In genomic region chr7:20229652-20230500, GRCh38 we compare ENCODE assay signal across 13 cellular contexts. TPM values are rescaled to one million over a fixed set of nuclear protein-coding genes. Genes with fewer than 3 reads are reported as not detected.
DNase-seq lines count a peak whose midpoint lies in the region; ATAC-seq and TF ChIP-seq lines count a peak whose summit lies in the region.
"Had no signal": no experiment of that assay in that cellular context is flagged by ENCODE, and none has a peak within 500 bp of the region (broad histone marks: within the 10 kb centered on the region; RNA-seq: fewer than 3 reads in every experiment).

No MANE protein-coding gene starts in this region.

- 45% methylated on average over 7 of the region's 7 CpGs for WGBS in right cardiac atrium

- DNase-seq in DMS53 (lab: John Stamatoyannopoulos, UW) (peak; percentile 50), DMS53 treated with DMSO at 0.1 percent for 48 hours (lab: John Stamatoyannopoulos, UW; ENCODE audit: unreplicated experiment) (no peak), amniotic epithelial cell (ENCODE audit: low read depth) (peak; percentile 87), right cardiac atrium (no peak), uterus (no peak), mesothelial cell of epicardium (ENCODE audit: low spot score in 2 of 2, unreplicated experiment in 2 of 2) (no peak), colonic mucosa (no peak)
- DNase-seq: caudate nucleus, NCI-H146 had no signal

- intact Hi-C loops in right cardiac atrium (cut with DNase I) = no loop called here
- intact Hi-C loops in uterus (cut with DNase I; ENCODE audit: low total_unique reads) = no loop called here
- intact Hi-C loops in colonic mucosa (cut with DNase I) = no loop called here

- H3K27me3 ChIP-seq in right cardiac atrium (ENCODE audit: control insufficient read depth, insufficient read depth) (no peaks in the 10 kb centered on the region), uterus (no peaks in the 10 kb centered on the region), colonic mucosa (no peaks in the 10 kb centered on the region)
- H3K27me3 ChIP-seq: SJSA1 had no signal

- no peak for TF ChIP-seq POLR2A in uterus (IDR thresholded peaks at IDR 0.05)

- no peaks in the 10 kb centered on the region for H3K36me3 Mint-ChIP-seq in mesothelial cell of epicardium

- H3K9me3 Mint-ChIP-seq in mesothelial cell of epicardium = no peaks in the 10 kb centered on the region

- no peak for TF ChIP-seq CTCF in uterus (IDR thresholded peaks at IDR 0.05)
- TF ChIP-seq CTCF in mesothelial cell of epicardium (IDR thresholded peaks at IDR 0.05; ENCODE audit: unreplicated experiment) = no peak
- no peak for TF ChIP-seq CTCF in colonic mucosa (IDR thresholded peaks at IDR 0.05)

- H3K4me3 ChIP-seq in right cardiac atrium (ENCODE audit: low read length) (no peak overlapping the region), uterus (no peak overlapping the region), colonic mucosa (no peak overlapping the region)
- H3K4me3 ChIP-seq: SJSA1 had no signal

- H3K4me1 ChIP-seq in right cardiac atrium (ENCODE audit: control insufficient read depth, insufficient read depth, low read length) (no peaks in the 10 kb centered on the region), uterus (no peaks in the 10 kb centered on the region), colonic mucosa (no peaks in the 10 kb centered on the region)
- H3K4me1 ChIP-seq: parathyroid adenoma had no signal

- no peaks in the 10 kb centered on the region for H3K9me3 ChIP-seq in right cardiac atrium (ENCODE audit: control insufficient read depth, low read length)
- H3K9me3 ChIP-seq in uterus = no peaks in the 10 kb centered on the region
- no peaks in the 10 kb centered on the region for H3K9me3 ChIP-seq in colonic mucosa
- H3K9me3 ChIP-seq: SJSA1 had no signal

- H3K9ac ChIP-seq in colonic mucosa (ENCODE audit: low read depth in 2 of 2, low read length in 2 of 2) = no peak overlapping the region
- H3K9ac ChIP-seq: parathyroid adenoma had no signal

- no peak overlapping the region for H3K4me3 Mint-ChIP-seq in mesothelial cell of epicardium

- H3K36me3 ChIP-seq in uterus = no peaks in the 10 kb centered on the region
- no peaks in the 10 kb centered on the region for H3K36me3 ChIP-seq in colonic mucosa
- H3K36me3 ChIP-seq: SJSA1 had no signal

- ATAC-seq in right cardiac atrium = peak; percentile 93 to 94
- no peak for ATAC-seq in GM18517 (IDR thresholded peaks at IDR 0.05; ENCODE audit: unreplicated experiment)

- H3K27me3 Mint-ChIP-seq in mesothelial cell of epicardium (ENCODE audit: low read depth) = no peaks in the 10 kb centered on the region

- no peak overlapping the region for H3K27ac ChIP-seq in right cardiac atrium (ENCODE audit: low read length)
- H3K27ac ChIP-seq in uterus = peak overlapping the region; percentile 36 to 42
- no peak overlapping the region for H3K27ac ChIP-seq in colonic mucosa
- H3K27ac ChIP-seq: 22Rv1, parathyroid adenoma, SJSA1 had no signal

- no peak overlapping the region for H3K27ac Mint-ChIP-seq in mesothelial cell of epicardium

- H3K4me1 Mint-ChIP-seq in mesothelial cell of epicardium = peaks cover 4% of the 10 kb centered on the region

RNA-seq across cellular contexts. Expression of gene MACC1, which starts 12.7 kb away (rescaled TPM):
- total RNA-seq in right cardiac atrium = under 1 TPM in 3 of 4 donors, not detected in 1; 0.03 to 0.08 (median 0.06) TPM
- under 0.01 TPM for polyA plus RNA-seq in right cardiac atrium
- 10 to 100 TPM in 1 of 4 donors, 1 to 10 TPM in 2, not detected in 1; 1.0 to 23.9 (median 1.5) TPM for total RNA-seq in uterus
- total RNA-seq in mesothelial cell of epicardium = 9.3 to 12.0 TPM (median 11.1 TPM) in 3 replicates
- 10 to 100 TPM in 1 of 2 donors, 1 to 10 TPM in 1; 9.5 to 12.8 TPM for total RNA-seq in colonic mucosa
- total RNA-seq: SJSA1 had no signal

Comparison
In these comparisons a context has a peak if more than half of its experiments do, and no peak if none do; other contexts are left out.
1. DNase-seq: peak in DMS53 (single experiment) and amniotic epithelial cell (single experiment); none in DMS53 treated with DMSO at 0.1 percent for 48 hours (single experiment), right cardiac atrium (0 of 3), uterus (0 of 2), mesothelial cell of epicardium (0 of 2) and colonic mucosa (single experiment).
2. H3K27ac ChIP-seq: peak in uterus (2 of 2); none in right cardiac atrium (single experiment) and colonic mucosa (single experiment).